ENCODE assay signal across 15 cellular contexts in genomic region chr12:128743911-128744310, GRCh38.
DNase-seq lines count a peak whose midpoint lies in the region; ATAC-seq and TF ChIP-seq lines count a peak whose summit lies in the region.
"Had no signal": no experiment of that assay in that cellular context is flagged by ENCODE, and none has a peak within 500 bp of the region (broad histone marks: within the 10 kb centered on the region; RNA-seq: fewer than 3 reads in every experiment).

No MANE protein-coding gene starts in this region.

- H3K4me3 ChIP-seq in heart right ventricle (no peak overlapping the region), MM.1S (ENCODE audit: low read length) (no peak overlapping the region)
- H3K4me3 ChIP-seq: A549, GM23248 had no signal

- no peak for DNase-seq in effector memory CD8-positive, alpha-beta T cell
- no peak for DNase-seq in natural killer cell treated with Interleukin-12 subunit alpha and Interleukin-12 subunit beta and Interleukin-15 and Interleukin-18, amount 100 ng/mL, for 72 hours (ENCODE audit: low spot score)
- DNase-seq in heart right ventricle: no peak
- no peak for DNase-seq in MM.1S
- DNase-seq: BE2C, DMS53, GF-D8, GM23248, KBM-7 had no signal

- no peaks in the 10 kb centered on the region for H3K9me2 ChIP-seq in MM.1S (replicated peaks; ENCODE audit: insufficient read depth, low read length)

- no peaks in the 10 kb centered on the region for H4K20me1 ChIP-seq in MM.1S (ENCODE audit: insufficient read depth, low read length)

- peaks cover 4% of the 10 kb centered on the region for H3K36me3 Mint-ChIP-seq in effector memory CD8-positive, alpha-beta T cell (ENCODE audit: insufficient read depth)
- peaks cover 7% of the 10 kb centered on the region for H3K36me3 Mint-ChIP-seq in natural killer cell treated with Interleukin-12 subunit alpha and Interleukin-12 subunit beta and Interleukin-15 and Interleukin-18, amount 100 ng/mL, for 72 hours

- WGBS in heart right ventricle, 2 donors: 69 to 74% methylated on average over 7 of the region's 7 CpGs

- TF ChIP-seq CTCF in heart right ventricle (IDR thresholded peaks at IDR 0.05): no peak
- TF ChIP-seq CTCF in MM.1S (IDR thresholded peaks at IDR 0.05; ENCODE audit: low read length): no peak

- peaks cover 55 to 67% of the 10 kb centered on the region in 2 donors for H3K4me1 Mint-ChIP-seq in effector memory CD8-positive, alpha-beta T cell (ENCODE audit: low read depth in 2 of 2)
- peaks cover 53 to 70% of the 10 kb centered on the region in 2 donors for H3K4me1 Mint-ChIP-seq in natural killer cell treated with Interleukin-12 subunit alpha and Interleukin-12 subunit beta and Interleukin-15 and Interleukin-18, amount 100 ng/mL, for 72 hours (ENCODE audit: low read depth in 2 of 2)

- no peak overlapping the region for H3K9ac ChIP-seq in MM.1S (ENCODE audit: low read length)
- H3K9ac ChIP-seq: GM23248 had no signal

- H3K9me3 ChIP-seq in heart right ventricle: peaks cover 0 to 6% (median 0%) of the 10 kb centered on the region in 11 donors
- no peaks in the 10 kb centered on the region for H3K9me3 ChIP-seq in MM.1S (replicated peaks; ENCODE audit: insufficient read depth, low read length)
- H3K9me3 ChIP-seq: BE2C had no signal

- H3K36me3 ChIP-seq in heart right ventricle: no peaks in the 10 kb centered on the region
- H3K36me3 ChIP-seq in MM.1S (replicated peaks; ENCODE audit: insufficient read depth, low read length): no peaks in the 10 kb centered on the region
- H3K36me3 ChIP-seq: BE2C had no signal

- H3K27ac ChIP-seq in heart right ventricle (no peak overlapping the region), MM.1S (ENCODE audit: low read length) (no peak overlapping the region)
- H3K27ac ChIP-seq: A549, GM23248, HL-60 had no signal

- no peaks in the 10 kb centered on the region for H3K27me3 Mint-ChIP-seq in effector memory CD8-positive, alpha-beta T cell
- no peaks in the 10 kb centered on the region for H3K27me3 Mint-ChIP-seq in natural killer cell treated with Interleukin-12 subunit alpha and Interleukin-12 subunit beta and Interleukin-15 and Interleukin-18, amount 100 ng/mL, for 72 hours

- H3K4me2 ChIP-seq in MM.1S (ENCODE audit: low read depth, low read length): no peak overlapping the region
- H3K4me2 ChIP-seq: A549 had no signal

- H3K27me3 ChIP-seq in heart right ventricle (peaks cover 0 to 50% (median 13%) of the 10 kb centered on the region in 7 donors), MM.1S (replicated peaks; ENCODE audit: insufficient read depth, low read length) (no peaks in the 10 kb centered on the region)
- H3K27me3 ChIP-seq: BE2C had no signal

- ATAC-seq in GM19351 (IDR thresholded peaks at IDR 0.05; ENCODE audit: unreplicated experiment): peak; percentile 49
- ATAC-seq in effector memory CD8-positive, alpha-beta T cell (replicated peaks): no peak
- peak in 1 of 2 donors; percentile 61 for ATAC-seq in natural killer cell treated with Interleukin-12 subunit alpha and Interleukin-12 subunit beta and Interleukin-15 and Interleukin-18, amount 100 ng/mL, for 72 hours
- ATAC-seq in GM19328 (IDR thresholded peaks at IDR 0.05; ENCODE audit: unreplicated experiment): no peak
- ATAC-seq in heart right ventricle: no peak
- no peak for ATAC-seq in GM21515 (IDR thresholded peaks at IDR 0.05; ENCODE audit: unreplicated experiment)
- ATAC-seq: A549, HCT116 had no signal

- H2AFZ ChIP-seq in MM.1S (ENCODE audit: low read length): no peak overlapping the region
- H2AFZ ChIP-seq: GM23248 had no signal

- peaks cover 7% of the 10 kb centered on the region in 2 donors for H3K9me3 Mint-ChIP-seq in effector memory CD8-positive, alpha-beta T cell
- peaks cover 6% of the 10 kb centered on the region for H3K9me3 Mint-ChIP-seq in natural killer cell treated with Interleukin-12 subunit alpha and Interleukin-12 subunit beta and Interleukin-15 and Interleukin-18, amount 100 ng/mL, for 72 hours

- intact Hi-C loops in heart right ventricle (cut with DNase I): no loop called here

- H3K4me1 ChIP-seq in heart right ventricle: no peaks in the 10 kb centered on the region
- H3K4me1 ChIP-seq in MM.1S (ENCODE audit: low read length): no peaks in the 10 kb centered on the region
- H3K4me1 ChIP-seq: A549, BE2C had no signal

- H3F3A ChIP-seq in MM.1S (ENCODE audit: insufficient read depth, low read length): no peaks in the 10 kb centered on the region

- H3K4me3 Mint-ChIP-seq in effector memory CD8-positive, alpha-beta T cell: peak overlapping the region; percentile 65 to 67
- H3K4me3 Mint-ChIP-seq in natural killer cell treated with Interleukin-12 subunit alpha and Interleukin-12 subunit beta and Interleukin-15 and Interleukin-18, amount 100 ng/mL, for 72 hours: peak overlapping the region; percentile 50

- no peaks in the 10 kb centered on the region for H3K79me2 ChIP-seq in MM.1S (ENCODE audit: low read length)

- peak overlapping the region; percentile 94 to 96 for H3K27ac Mint-ChIP-seq in effector memory CD8-positive, alpha-beta T cell
- peak overlapping the region; percentile 5 to 46 for H3K27ac Mint-ChIP-seq in natural killer cell treated with Interleukin-12 subunit alpha and Interleukin-12 subunit beta and Interleukin-15 and Interleukin-18, amount 100 ng/mL, for 72 hours
